30 cellular contexts compared by ENCODE assay signal in the genomic region with DNA sequence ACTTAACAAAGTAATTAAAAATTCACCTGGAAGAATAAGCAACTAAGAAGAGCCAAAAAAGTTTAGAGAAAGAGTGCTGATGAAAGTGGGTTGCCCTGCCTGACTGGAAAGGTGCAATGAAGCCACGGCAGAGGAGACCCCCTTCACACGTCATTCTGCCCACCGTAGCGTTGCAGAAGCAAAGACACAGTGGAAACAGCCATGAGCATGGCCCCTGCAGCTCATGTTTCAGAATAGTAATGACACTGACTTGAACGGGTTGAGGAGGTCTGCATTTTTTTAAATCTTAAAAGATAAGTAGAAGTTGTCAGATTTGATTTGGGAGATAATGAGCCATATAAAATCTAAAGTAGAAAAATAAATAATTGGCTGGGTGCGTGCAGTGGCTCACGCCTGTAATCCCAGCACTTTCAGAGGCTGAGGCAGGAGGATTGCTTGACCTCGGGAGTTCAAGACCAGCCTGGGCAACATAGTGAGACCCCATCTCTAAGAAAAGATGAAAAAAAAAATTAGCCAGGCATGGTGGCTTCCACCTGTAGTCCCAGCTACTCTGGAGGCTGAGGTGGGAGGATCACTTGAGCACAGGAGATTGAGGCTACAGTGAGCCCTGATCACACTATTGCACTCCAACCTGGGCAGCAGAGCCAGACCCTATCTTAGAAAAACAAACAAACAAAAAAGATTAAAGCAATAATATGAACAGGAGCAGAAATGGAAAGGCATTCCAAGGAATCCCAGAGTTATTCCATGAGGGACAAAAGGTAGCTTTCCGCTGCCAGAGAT.
"Had no signal": no experiment of that assay in that cellular context is flagged by ENCODE, and none has a peak within 500 bp of the region (broad histone marks: within the 10 kb centered on the region; RNA-seq: fewer than 3 reads in every experiment).

No MANE protein-coding gene starts in this region.

- H3K27me3 Mint-ChIP-seq: activated B cell treated with CpG ODN at 0.5 μM for 24 hours; activated CD8-positive, alpha-beta T cell treated with anti-CD3 and anti-CD28 coated beads for 36 hours; activated naive CD8-positive, alpha-beta T cell treated with anti-CD3 and anti-CD28 coated beads for 36 hours; progenitor cell of endocrine pancreas had no signal

- H3K4me3 ChIP-seq: adrenal gland, body of pancreas, cardiac muscle cell, coronary artery, heart left ventricle, lower lobe of right lung, ovary, sigmoid colon, suprapubic skin, tibial artery, upper lobe of right lung had no signal

- H3K4me3 Mint-ChIP-seq: activated B cell treated with CpG ODN at 0.5 μM for 24 hours; activated CD8-positive, alpha-beta T cell treated with anti-CD3 and anti-CD28 coated beads for 36 hours; activated naive CD8-positive, alpha-beta T cell treated with anti-CD3 and anti-CD28 coated beads for 36 hours; endodermal cell; natural killer cell had no signal

- H3K27ac ChIP-seq: body of pancreas, cardiac muscle cell, lower lobe of right lung, neutrophil, ovary, sigmoid colon, suprapubic skin, upper lobe of right lung had no signal

- H3K36me3 Mint-ChIP-seq: natural killer cell had no signal

- ATAC-seq: activated CD8-positive, alpha-beta T cell treated with anti-CD3 and anti-CD28 coated beads for 36 hours; body of pancreas; esophagus mucosa; SK-N-SH treated with all-trans-retinoic acid at 6 μM for 48 hours had no signal

- DNase-seq: activated B cell treated with CpG ODN at 0.5 μM for 24 hours; activated CD4-positive, alpha-beta T cell treated with anti-CD3 and anti-CD28 coated beads, Interleukin-2, amount 50 U/mL, for 1 hour; activated CD8-positive, alpha-beta T cell treated with anti-CD3 and anti-CD28 coated beads for 36 hours; activated naive CD4-positive, alpha-beta T cell; activated naive CD8-positive, alpha-beta T cell treated with anti-CD3 and anti-CD28 coated beads for 36 hours; cerebellar nuclear complex; foreskin fibroblast; mesenchymal stem cell; natural killer cell; ovary; sigmoid colon; small intestine; stimulated activated CD4-positive, alpha-beta T cell treated with anti-CD3 and anti-CD28 coated beads, Interleukin-15, amount 100 ng/mL, for 24 hours; stimulated activated CD4-positive, alpha-beta T cell treated with anti-CD3 and anti-CD28 coated beads, Interleukin-2, amount 100 ng/mL, for 24 hours; stimulated activated naive CD4-positive, alpha-beta T cell; T-helper 2 cell had no signal

- H3K9me3 Mint-ChIP-seq: activated B cell treated with CpG ODN at 0.5 μM for 24 hours; activated CD8-positive, alpha-beta T cell treated with anti-CD3 and anti-CD28 coated beads for 36 hours; activated naive CD8-positive, alpha-beta T cell treated with anti-CD3 and anti-CD28 coated beads for 36 hours; endodermal cell; natural killer cell had no signal

- H3K9me3 ChIP-seq: adrenal gland, body of pancreas, heart left ventricle, lower lobe of right lung, neutrophil, ovary, sigmoid colon, suprapubic skin, tibial artery, upper lobe of right lung had no signal

- FAIRE-seq: small intestine had no signal

- H3K36me3 ChIP-seq: adrenal gland, cardiac muscle cell, lower lobe of right lung, neutrophil, ovary, sigmoid colon, suprapubic skin, tibial artery, upper lobe of right lung had no signal

- H3K4me1 Mint-ChIP-seq: activated B cell treated with CpG ODN at 0.5 μM for 24 hours had no signal

- H3K4me1 ChIP-seq: body of pancreas, lower lobe of right lung, suprapubic skin, upper lobe of right lung had no signal

- H3K27me3 ChIP-seq: adrenal gland, body of pancreas, cardiac muscle cell, heart left ventricle, neutrophil, ovary, sigmoid colon, suprapubic skin, tibial artery, upper lobe of right lung had no signal

- H3K27ac Mint-ChIP-seq: activated B cell treated with CpG ODN at 0.5 μM for 24 hours; activated CD8-positive, alpha-beta T cell treated with anti-CD3 and anti-CD28 coated beads for 36 hours; activated naive CD8-positive, alpha-beta T cell treated with anti-CD3 and anti-CD28 coated beads for 36 hours; endodermal cell; progenitor cell of endocrine pancreas had no signal
